In genomic region chr4:101158136-101158485, GRCh38 we compare ENCODE assay signal across 16 cellular contexts.
DNase-seq lines count a peak whose midpoint lies in the region; ATAC-seq and TF ChIP-seq lines count a peak whose summit lies in the region.
"Had no signal": no experiment of that assay in that cellular context is flagged by ENCODE, and none has a peak within 500 bp of the region (broad histone marks: within the 10 kb centered on the region; RNA-seq: fewer than 3 reads in every experiment).

No MANE protein-coding gene starts in this region.

- H3K27me3 ChIP-seq in neuron (ENCODE audit: insufficient read depth, low read length), result no peaks in the 10 kb centered on the region
- H3K27me3 ChIP-seq in prostate gland (replicated peaks; ENCODE audit: insufficient read depth), result no peaks in the 10 kb centered on the region
- H3K27me3 ChIP-seq: brain microvascular endothelial cell, heart right ventricle, upper lobe of left lung had no signal

- no peak for ATAC-seq in GM18907 (IDR thresholded peaks at IDR 0.05; ENCODE audit: unreplicated experiment)
- ATAC-seq: heart right ventricle had no signal

- H3K27ac ChIP-seq in cingulate gyrus (ENCODE audit: low read depth, low read length), result peak overlapping the region; percentile 49
- no peak overlapping the region for H3K27ac ChIP-seq in prostate gland
- H3K27ac ChIP-seq: brain microvascular endothelial cell, left ventricle myocardium inferior, upper lobe of left lung had no signal

- H3K4me3 ChIP-seq in neuron (ENCODE audit: low read length), result peak overlapping the region; percentile 3
- no peak overlapping the region for H3K4me3 ChIP-seq in prostate gland
- H3K4me3 ChIP-seq: heart right ventricle, left ventricle myocardium inferior, upper lobe of left lung had no signal

- intact Hi-C loops in prostate gland (cut with DNase I), result no loop called here

- DNase-seq in AG08395 (ENCODE audit: low spot score) (peak; percentile 58), NCI-H526 (lab: John Stamatoyannopoulos, UW) (peak; percentile 6 to 48), prostate gland (ENCODE audit: low spot score) (no peak), NCI-H1417 treated with DMSO at 0.1 percent for 48 hours (lab: John Stamatoyannopoulos, UW) (no peak), kidney tubule cell (ENCODE audit: low spot score) (no peak)
- DNase-seq: activated CD4-positive, alpha-beta T cell treated with anti-CD3 and anti-CD28 coated beads, Interleukin-2, amount 50 U/mL, for 1 hour; brain microvascular endothelial cell; DMS53; heart right ventricle; KBM-7; left ventricle myocardium inferior; NCI-H146; upper lobe of left lung had no signal

- no peak for TF ChIP-seq CTCF in prostate gland (IDR thresholded peaks at IDR 0.05)

- H3K9me3 ChIP-seq in neuron (ENCODE audit: low read length) (no peaks in the 10 kb centered on the region), prostate gland (no peaks in the 10 kb centered on the region)
- H3K9me3 ChIP-seq: heart right ventricle, left ventricle myocardium inferior, upper lobe of left lung had no signal

- TF ChIP-seq POLR2A in prostate gland (IDR thresholded peaks at IDR 0.05), result no peak

- WGBS in prostate gland, result 80% methylated on average over 3 of the region's 3 CpGs

- H3K4me1 ChIP-seq in neuron (ENCODE audit: insufficient read depth, low read length), result peaks cover 19% of the 10 kb centered on the region
- no peaks in the 10 kb centered on the region for H3K4me1 ChIP-seq in prostate gland (replicated peaks)

- no peak overlapping the region for H2AFZ ChIP-seq in neuron (ENCODE audit: low read depth, low read length)

- H3K36me3 ChIP-seq in neuron (ENCODE audit: insufficient read depth, low read length) (no peaks in the 10 kb centered on the region), prostate gland (no peaks in the 10 kb centered on the region)
- H3K36me3 ChIP-seq: brain microvascular endothelial cell, heart right ventricle, left ventricle myocardium inferior, upper lobe of left lung had no signal

Comparison
In these comparisons a context has a peak if more than half of its experiments do, and no peak if none do; other contexts are left out.
1. DNase-seq: peak in AG08395 (single experiment) and NCI-H526 (2 of 2); none in prostate gland (single experiment), NCI-H1417 treated with DMSO at 0.1 percent for 48 hours (single experiment) and kidney tubule cell (single experiment).